ENCODE assay signal across 1 cellular context in the genomic region with DNA sequence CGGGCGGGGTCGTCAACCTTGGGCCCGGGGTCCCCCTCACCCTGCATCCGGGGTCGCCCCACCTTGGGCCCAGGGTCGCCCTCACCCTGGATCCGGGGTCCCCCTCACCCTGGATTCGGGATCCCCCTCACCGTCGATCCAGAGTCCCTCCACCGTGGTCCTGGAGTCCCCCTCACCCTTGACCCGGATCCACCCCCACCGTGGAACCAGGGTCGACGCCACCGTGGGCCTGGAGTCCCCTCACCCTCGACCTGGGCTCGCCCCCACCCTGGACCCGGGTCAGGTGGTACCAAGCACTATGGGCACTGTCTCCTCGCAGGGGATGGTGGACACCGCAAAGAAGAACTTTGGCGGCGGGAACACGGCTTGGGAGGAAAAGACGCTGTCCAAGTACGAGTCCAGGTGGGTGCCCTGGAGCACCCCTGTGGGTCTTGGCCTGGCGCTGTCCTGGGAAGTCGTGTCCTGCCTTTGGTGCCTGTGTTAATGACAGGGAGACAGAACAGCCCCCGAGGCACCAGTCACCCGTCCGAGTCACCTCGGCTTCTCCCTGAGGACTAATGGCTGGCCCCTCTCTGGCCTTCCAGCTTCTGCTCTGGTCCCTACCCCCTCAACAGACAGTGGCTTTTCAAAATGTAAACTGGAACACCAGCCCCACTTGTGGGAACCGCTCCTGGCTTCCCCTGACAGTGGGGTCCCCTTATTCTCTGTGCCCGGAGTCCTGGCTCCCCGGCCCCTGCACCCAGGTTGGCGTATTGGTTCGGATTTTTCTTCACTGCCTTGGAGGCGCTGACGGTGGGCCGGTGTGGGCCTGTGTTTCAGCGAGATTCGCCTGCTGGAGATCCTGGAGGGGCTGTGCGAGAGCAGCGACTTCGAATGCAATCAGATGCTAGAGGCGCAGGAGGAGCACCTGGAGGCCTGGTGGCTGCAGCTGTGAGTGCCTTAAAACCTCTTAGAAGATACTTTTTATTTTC.
TF ChIP-seq lines count a peak whose summit lies in the region.

No MANE protein-coding gene starts in this region.

TF ChIP-seq in endothelial cell of umbilical vein, 7 proteins besides CTCF, POLR2A, EP300 and RAD21:
- TF ChIP-seq POLR2AphosphoS5 (IDR thresholded peaks at IDR 0.05; ENCODE audit: insufficient read depth, low read depth, low read length) (no peak), GATA2 (IDR thresholded peaks at IDR 0.05; ENCODE audit: insufficient read depth, insufficient read length, low read depth, low read length) (no peak), FOS (IDR thresholded peaks at IDR 0.05; ENCODE audit: borderline replicate concordance, insufficient read depth, low read length) (no peak), JUN (IDR thresholded peaks at IDR 0.05; ENCODE audit: borderline replicate concordance, insufficient read depth, insufficient read length, low read depth) (no peak), EZH2 (IDR thresholded peaks at IDR 0.05; ENCODE audit: borderline replicate concordance, low read depth, low read length, severe bottlenecking) (no peak), MYC (IDR thresholded peaks at IDR 0.05; ENCODE audit: low read depth, low read length) (no peak)
- TF ChIP-seq, protein P1, sequence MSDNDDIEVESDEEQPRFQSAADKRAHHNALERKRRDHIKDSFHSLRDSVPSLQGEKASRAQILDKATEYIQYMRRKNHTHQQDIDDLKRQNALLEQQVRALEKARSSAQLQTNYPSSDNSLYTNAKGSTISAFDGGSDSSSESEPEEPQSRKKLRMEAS (IDR thresholded peaks at IDR 0.05; ENCODE audit: insufficient read depth, insufficient read length): no peak
